Comparison of ENCODE assay signal across 9 cellular contexts in the genomic region with DNA sequence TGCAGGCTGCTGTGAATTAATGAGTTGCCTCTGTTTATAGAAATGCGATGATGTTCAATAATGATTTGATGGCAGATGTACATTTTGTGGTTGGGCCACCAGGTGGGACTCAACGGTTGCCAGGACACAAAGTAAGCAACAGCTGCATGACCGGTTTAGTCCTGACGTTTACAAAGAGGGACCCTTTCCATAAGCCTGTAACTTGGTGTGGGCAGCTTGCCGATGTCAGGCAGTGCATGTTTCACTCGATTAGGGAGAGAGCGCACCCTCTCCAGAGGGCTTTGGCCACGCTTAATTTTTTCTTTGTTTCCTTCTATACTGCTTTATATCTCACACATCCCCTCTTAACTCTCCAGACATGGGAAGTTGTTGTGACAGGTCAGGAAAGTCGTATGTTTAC. TPM values are rescaled to one million over a fixed set of nuclear protein-coding genes. Genes with fewer than 3 reads are reported as not detected.
DNase-seq lines count a peak whose midpoint lies in the region; ATAC-seq, FAIRE-seq and TF ChIP-seq lines count a peak whose summit lies in the region.
"Had no signal": no experiment of that assay in that cellular context is flagged by ENCODE, and none has a peak within 500 bp of the region (broad histone marks: within the 10 kb centered on the region; RNA-seq: fewer than 3 reads in every experiment).

No MANE protein-coding gene starts in this region.

- TF ChIP-seq POLR2A in body of pancreas (IDR thresholded peaks at IDR 0.05) (peak in 2 of 3 donors; percentile 53 to 62), upper lobe of left lung (IDR thresholded peaks at IDR 0.05) (no peak), H54 (IDR thresholded peaks at IDR 0.05; ENCODE audit: low read depth, low read length) (no peak)

- TF ChIP-seq CTCF in body of pancreas (IDR thresholded peaks at IDR 0.05): peak in 4 of 7 experiments; percentile 21 to 35 (median 30)
- no peak for TF ChIP-seq CTCF in lung (IDR thresholded peaks at IDR 0.05; ENCODE audit: control extremely low read depth, extremely low read depth)
- no peak for TF ChIP-seq CTCF in upper lobe of left lung (IDR thresholded peaks at IDR 0.05)
- no peak for TF ChIP-seq CTCF in RWPE1 (conservative IDR thresholded peaks at IDR 0.05; ENCODE audit: low read depth)

- TF ChIP-seq EP300 in upper lobe of left lung (IDR thresholded peaks at IDR 0.05): no peak

- H3K27me3 Mint-ChIP-seq in activated CD4-positive, alpha-beta T cell treated with anti-CD3 and anti-CD28 coated beads for 36 hours: no peaks in the 10 kb centered on the region

- peaks cover 4% of the 10 kb centered on the region for H3K36me3 Mint-ChIP-seq in activated CD4-positive, alpha-beta T cell treated with anti-CD3 and anti-CD28 coated beads for 36 hours (ENCODE audit: low read depth)
- H3K36me3 Mint-ChIP-seq: activated naive CD8-positive, alpha-beta T cell treated with anti-CD3 and anti-CD28 coated beads, Interleukin-2, amount 10 ng/mL, durations not matched to agents 7 days and 5 days had no signal

- POLR2A ChIA-PET in activated CD4-positive, alpha-beta T cell treated with anti-CD3 and anti-CD28 coated beads for 36 hours (lab: Charles Lee): no interaction called here
- POLR2A ChIA-PET in RWPE1 (lab: Yijun Ruan, JAX; ENCODE audit: low non-redundant PET): no interaction called here

- no peaks in the 10 kb centered on the region for H3K27me3 ChIP-seq in body of pancreas
- H3K27me3 ChIP-seq in lung (ENCODE audit: control insufficient read depth, insufficient read depth): no peaks in the 10 kb centered on the region
- no peaks in the 10 kb centered on the region for H3K27me3 ChIP-seq in upper lobe of left lung

- no peak overlapping the region for H3K4me3 Mint-ChIP-seq in activated CD4-positive, alpha-beta T cell treated with anti-CD3 and anti-CD28 coated beads for 36 hours
- H3K4me3 Mint-ChIP-seq: activated naive CD8-positive, alpha-beta T cell treated with anti-CD3 and anti-CD28 coated beads, Interleukin-2, amount 10 ng/mL, durations not matched to agents 7 days and 5 days had no signal

- no peak for FAIRE-seq in H54 (lab: Jason Lieb, UNC)

- peaks cover 25% of the 10 kb centered on the region for H3K4me1 ChIP-seq in body of pancreas
- peaks cover 4 to 29% of the 10 kb centered on the region in 2 donors for H3K4me1 ChIP-seq in lung (ENCODE audit: control insufficient read depth in 2 of 2, insufficient read depth in 2 of 2, low read length in 2 of 2)
- H3K4me1 ChIP-seq in upper lobe of left lung: peaks cover 7 to 31% (median 23%) of the 10 kb centered on the region in 4 donors

- peak; percentile 98 for DNase-seq in NCI-H146 (lab: John Stamatoyannopoulos, UW)
- DNase-seq in body of pancreas: peak; percentile 62 to 76 (median 69)
- no peak for DNase-seq in lung (ENCODE audit: low spot score)
- DNase-seq in upper lobe of left lung: peak in 1 of 2 donors; percentile 26
- DNase-seq in activated CD4-positive, alpha-beta T cell treated with anti-CD3 and anti-CD28 coated beads for 36 hours: no peak
- no peak for DNase-seq in H54 (ENCODE audit: insufficient read length, low spot score)
- DNase-seq in RWPE1 (ENCODE audit: low spot score): no peak
- DNase-seq: activated naive CD8-positive, alpha-beta T cell treated with anti-CD3 and anti-CD28 coated beads, Interleukin-2, amount 10 ng/mL, durations not matched to agents 7 days and 5 days had no signal

- CTCF ChIA-PET in activated CD4-positive, alpha-beta T cell treated with anti-CD3 and anti-CD28 coated beads for 36 hours (lab: Charles Lee): no interaction called here
- CTCF ChIA-PET in RWPE1 (lab: Yijun Ruan, JAX): interaction anchor here (1.1 kb wide), 1 partner anchor 12 kb away, joined by 3 read pairs; no protein-coding TSS in a partner anchor

- intact Hi-C loops in body of pancreas (cut with DNase I): no loop called here
- intact Hi-C loops in activated CD4-positive, alpha-beta T cell treated with anti-CD3 and anti-CD28 coated beads for 36 hours (cut with DNase I, micrococcal nuclease): no loop called here

- H3K27ac ChIP-seq in body of pancreas (peak overlapping the region; percentile 18 to 78 (median 66)), lung (ENCODE audit: low read depth in 1 of 2, low read length in 1 of 2) (peak overlapping the region; percentile 15 to 17), upper lobe of left lung (peak overlapping the region in 2 of 4 donors; percentile 37 to 59), RWPE1 (no peak overlapping the region)
- H3K27ac ChIP-seq: HL-60 had no signal

- no peaks in the 10 kb centered on the region for H3K9me3 Mint-ChIP-seq in activated CD4-positive, alpha-beta T cell treated with anti-CD3 and anti-CD28 coated beads for 36 hours (ENCODE audit: low read depth)
- H3K9me3 Mint-ChIP-seq: activated naive CD8-positive, alpha-beta T cell treated with anti-CD3 and anti-CD28 coated beads, Interleukin-2, amount 10 ng/mL, durations not matched to agents 7 days and 5 days had no signal

- H3K9me3 ChIP-seq in body of pancreas (no peaks in the 10 kb centered on the region), lung (ENCODE audit: control insufficient read depth in 2 of 2, insufficient read depth in 1 of 2, low read length in 1 of 2) (no peaks in the 10 kb centered on the region), upper lobe of left lung (no peaks in the 10 kb centered on the region)

- 1 to 13% methylated on average over 9 of the region's 9 CpGs for WGBS in body of pancreas, 2 donors
- 24 to 31% methylated on average over 9 of the region's 9 CpGs for WGBS in lung, 2 donors
- 23% methylated on average over 9 of the region's 9 CpGs for WGBS in upper lobe of left lung, 2 donors

- peak overlapping the region; percentile 2 to 6 for H3K4me3 ChIP-seq in body of pancreas
- peak overlapping the region; percentile 57 for H3K4me3 ChIP-seq in lung
- peak overlapping the region; percentile 23 to 45 (median 38) for H3K4me3 ChIP-seq in upper lobe of left lung

- H3K27ac Mint-ChIP-seq in activated CD4-positive, alpha-beta T cell treated with anti-CD3 and anti-CD28 coated beads for 36 hours: no peak overlapping the region
- H3K27ac Mint-ChIP-seq: activated naive CD8-positive, alpha-beta T cell treated with anti-CD3 and anti-CD28 coated beads, Interleukin-2, amount 10 ng/mL, durations not matched to agents 7 days and 5 days had no signal

- H3K4me1 Mint-ChIP-seq in activated CD4-positive, alpha-beta T cell treated with anti-CD3 and anti-CD28 coated beads for 36 hours: peaks cover 8% of the 10 kb centered on the region
- H3K4me1 Mint-ChIP-seq: activated naive CD8-positive, alpha-beta T cell treated with anti-CD3 and anti-CD28 coated beads, Interleukin-2, amount 10 ng/mL, durations not matched to agents 7 days and 5 days had no signal

- H3K36me3 ChIP-seq in body of pancreas (replicated peaks in 1 of 2; ENCODE audit: insufficient read depth in 1 of 2, low read depth in 2 of 2) (peaks cover 0 to 12% of the 10 kb centered on the region in 2 donors), lung (ENCODE audit: control insufficient read depth in 2 of 2, insufficient read depth in 2 of 2, low read length in 2 of 2) (peaks cover 7 to 12% of the 10 kb centered on the region in 2 donors), upper lobe of left lung (peaks cover 0 to 16% (median 9%) of the 10 kb centered on the region in 4 donors)

- peak; percentile 64 for ATAC-seq in body of pancreas
- no peak for ATAC-seq in lung (ENCODE audit: insufficient read depth, low FRiP score)
- ATAC-seq in upper lobe of left lung (ENCODE audit: low FRiP score in 2 of 2): no peak
- ATAC-seq in activated CD4-positive, alpha-beta T cell treated with anti-CD3 and anti-CD28 coated beads for 36 hours: no peak

RNA-seq across cellular contexts. Expression of gene BTBD3, which starts 1.4 kb away (rescaled TPM):
- total RNA-seq in body of pancreas: 10 to 100 TPM; 23.1 to 48.8 TPM
- total RNA-seq in lung: 10 to 100 TPM; 32.4 to 67.9 TPM
- polyA plus RNA-seq in lung: 10 to 100 TPM in 1 of 2 donors, 1 to 10 TPM in 1; 7.4 to 12.5 TPM
- total RNA-seq in upper lobe of left lung: 10 to 100 TPM; 17.9 to 47.7 (median 25.1) TPM
- 10 to 100 TPM; 11.6 to 12.0 TPM for total RNA-seq in activated CD4-positive, alpha-beta T cell treated with anti-CD3 and anti-CD28 coated beads for 36 hours

Comparison
In these comparisons a context has a peak if more than half of its experiments do, and no peak if none do; other contexts are left out.
1. DNase-seq: peak in NCI-H146 (single experiment) and body of pancreas (4 of 4); none in lung (single experiment), activated CD4-positive, alpha-beta T cell treated with anti-CD3 and anti-CD28 coated beads for 36 hours (single experiment), H54 (single experiment) and RWPE1 (single experiment).
2. H3K4me3 ChIP-seq: peak in every context shown above with its lines; median percentile 57 in lung; 38 in upper lobe of left lung; 4 in body of pancreas.
3. CTCF ChIP-seq: peak in body of pancreas (4 of 7); none in lung (single experiment), upper lobe of left lung (0 of 6) and RWPE1 (single experiment).
4. POLR2A ChIP-seq: peak in body of pancreas (2 of 3); none in upper lobe of left lung (0 of 4) and H54 (single experiment).